1 cellular context compared by ENCODE assay signal in the genomic region with DNA sequence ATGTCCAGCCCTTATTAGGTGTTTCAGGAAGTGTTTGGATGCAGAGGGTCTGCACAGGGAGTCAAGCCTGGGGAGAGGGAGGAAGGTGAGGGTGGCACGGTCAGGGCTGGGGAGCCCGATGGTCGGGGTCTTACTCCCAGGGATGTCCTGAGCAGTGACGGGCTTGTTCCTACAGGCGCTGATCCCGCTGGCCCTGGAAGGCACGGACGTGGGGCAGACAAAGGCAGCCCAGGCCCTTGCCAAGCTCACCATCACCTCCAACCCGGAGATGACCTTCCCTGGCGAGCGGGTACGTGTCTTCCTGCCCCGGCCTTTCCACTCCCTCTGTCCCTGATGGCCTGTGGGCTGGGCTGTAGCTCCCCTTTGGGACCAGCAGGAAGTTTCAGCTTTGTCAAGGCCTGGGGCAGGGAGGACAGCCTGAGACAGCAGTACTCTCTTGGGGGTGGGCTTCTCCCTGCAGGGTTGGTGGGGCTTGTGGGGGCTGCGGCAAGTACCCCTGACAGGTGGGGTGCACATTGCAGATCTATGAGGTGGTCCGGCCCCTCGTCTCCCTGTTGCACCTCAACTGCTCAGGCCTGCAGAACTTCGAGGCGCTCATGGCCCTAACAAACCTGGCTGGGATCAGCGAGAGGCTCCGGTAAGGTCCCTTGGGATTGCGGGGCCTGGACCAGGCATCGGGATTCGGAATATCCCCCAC.
TF ChIP-seq lines count a peak whose summit lies in the region.

No MANE protein-coding gene starts in this region.

TF ChIP-seq in H1, 55 proteins besides CTCF, POLR2A, EP300 and RAD21:
- TF ChIP-seq ASH2L (IDR thresholded peaks at IDR 0.05; ENCODE audit: low read length): no peak
- TF ChIP-seq ZNF274 (IDR thresholded peaks at IDR 0.05; ENCODE audit: borderline replicate concordance, extremely low read depth, low read length): no peak
- TF ChIP-seq, protein P1, sequence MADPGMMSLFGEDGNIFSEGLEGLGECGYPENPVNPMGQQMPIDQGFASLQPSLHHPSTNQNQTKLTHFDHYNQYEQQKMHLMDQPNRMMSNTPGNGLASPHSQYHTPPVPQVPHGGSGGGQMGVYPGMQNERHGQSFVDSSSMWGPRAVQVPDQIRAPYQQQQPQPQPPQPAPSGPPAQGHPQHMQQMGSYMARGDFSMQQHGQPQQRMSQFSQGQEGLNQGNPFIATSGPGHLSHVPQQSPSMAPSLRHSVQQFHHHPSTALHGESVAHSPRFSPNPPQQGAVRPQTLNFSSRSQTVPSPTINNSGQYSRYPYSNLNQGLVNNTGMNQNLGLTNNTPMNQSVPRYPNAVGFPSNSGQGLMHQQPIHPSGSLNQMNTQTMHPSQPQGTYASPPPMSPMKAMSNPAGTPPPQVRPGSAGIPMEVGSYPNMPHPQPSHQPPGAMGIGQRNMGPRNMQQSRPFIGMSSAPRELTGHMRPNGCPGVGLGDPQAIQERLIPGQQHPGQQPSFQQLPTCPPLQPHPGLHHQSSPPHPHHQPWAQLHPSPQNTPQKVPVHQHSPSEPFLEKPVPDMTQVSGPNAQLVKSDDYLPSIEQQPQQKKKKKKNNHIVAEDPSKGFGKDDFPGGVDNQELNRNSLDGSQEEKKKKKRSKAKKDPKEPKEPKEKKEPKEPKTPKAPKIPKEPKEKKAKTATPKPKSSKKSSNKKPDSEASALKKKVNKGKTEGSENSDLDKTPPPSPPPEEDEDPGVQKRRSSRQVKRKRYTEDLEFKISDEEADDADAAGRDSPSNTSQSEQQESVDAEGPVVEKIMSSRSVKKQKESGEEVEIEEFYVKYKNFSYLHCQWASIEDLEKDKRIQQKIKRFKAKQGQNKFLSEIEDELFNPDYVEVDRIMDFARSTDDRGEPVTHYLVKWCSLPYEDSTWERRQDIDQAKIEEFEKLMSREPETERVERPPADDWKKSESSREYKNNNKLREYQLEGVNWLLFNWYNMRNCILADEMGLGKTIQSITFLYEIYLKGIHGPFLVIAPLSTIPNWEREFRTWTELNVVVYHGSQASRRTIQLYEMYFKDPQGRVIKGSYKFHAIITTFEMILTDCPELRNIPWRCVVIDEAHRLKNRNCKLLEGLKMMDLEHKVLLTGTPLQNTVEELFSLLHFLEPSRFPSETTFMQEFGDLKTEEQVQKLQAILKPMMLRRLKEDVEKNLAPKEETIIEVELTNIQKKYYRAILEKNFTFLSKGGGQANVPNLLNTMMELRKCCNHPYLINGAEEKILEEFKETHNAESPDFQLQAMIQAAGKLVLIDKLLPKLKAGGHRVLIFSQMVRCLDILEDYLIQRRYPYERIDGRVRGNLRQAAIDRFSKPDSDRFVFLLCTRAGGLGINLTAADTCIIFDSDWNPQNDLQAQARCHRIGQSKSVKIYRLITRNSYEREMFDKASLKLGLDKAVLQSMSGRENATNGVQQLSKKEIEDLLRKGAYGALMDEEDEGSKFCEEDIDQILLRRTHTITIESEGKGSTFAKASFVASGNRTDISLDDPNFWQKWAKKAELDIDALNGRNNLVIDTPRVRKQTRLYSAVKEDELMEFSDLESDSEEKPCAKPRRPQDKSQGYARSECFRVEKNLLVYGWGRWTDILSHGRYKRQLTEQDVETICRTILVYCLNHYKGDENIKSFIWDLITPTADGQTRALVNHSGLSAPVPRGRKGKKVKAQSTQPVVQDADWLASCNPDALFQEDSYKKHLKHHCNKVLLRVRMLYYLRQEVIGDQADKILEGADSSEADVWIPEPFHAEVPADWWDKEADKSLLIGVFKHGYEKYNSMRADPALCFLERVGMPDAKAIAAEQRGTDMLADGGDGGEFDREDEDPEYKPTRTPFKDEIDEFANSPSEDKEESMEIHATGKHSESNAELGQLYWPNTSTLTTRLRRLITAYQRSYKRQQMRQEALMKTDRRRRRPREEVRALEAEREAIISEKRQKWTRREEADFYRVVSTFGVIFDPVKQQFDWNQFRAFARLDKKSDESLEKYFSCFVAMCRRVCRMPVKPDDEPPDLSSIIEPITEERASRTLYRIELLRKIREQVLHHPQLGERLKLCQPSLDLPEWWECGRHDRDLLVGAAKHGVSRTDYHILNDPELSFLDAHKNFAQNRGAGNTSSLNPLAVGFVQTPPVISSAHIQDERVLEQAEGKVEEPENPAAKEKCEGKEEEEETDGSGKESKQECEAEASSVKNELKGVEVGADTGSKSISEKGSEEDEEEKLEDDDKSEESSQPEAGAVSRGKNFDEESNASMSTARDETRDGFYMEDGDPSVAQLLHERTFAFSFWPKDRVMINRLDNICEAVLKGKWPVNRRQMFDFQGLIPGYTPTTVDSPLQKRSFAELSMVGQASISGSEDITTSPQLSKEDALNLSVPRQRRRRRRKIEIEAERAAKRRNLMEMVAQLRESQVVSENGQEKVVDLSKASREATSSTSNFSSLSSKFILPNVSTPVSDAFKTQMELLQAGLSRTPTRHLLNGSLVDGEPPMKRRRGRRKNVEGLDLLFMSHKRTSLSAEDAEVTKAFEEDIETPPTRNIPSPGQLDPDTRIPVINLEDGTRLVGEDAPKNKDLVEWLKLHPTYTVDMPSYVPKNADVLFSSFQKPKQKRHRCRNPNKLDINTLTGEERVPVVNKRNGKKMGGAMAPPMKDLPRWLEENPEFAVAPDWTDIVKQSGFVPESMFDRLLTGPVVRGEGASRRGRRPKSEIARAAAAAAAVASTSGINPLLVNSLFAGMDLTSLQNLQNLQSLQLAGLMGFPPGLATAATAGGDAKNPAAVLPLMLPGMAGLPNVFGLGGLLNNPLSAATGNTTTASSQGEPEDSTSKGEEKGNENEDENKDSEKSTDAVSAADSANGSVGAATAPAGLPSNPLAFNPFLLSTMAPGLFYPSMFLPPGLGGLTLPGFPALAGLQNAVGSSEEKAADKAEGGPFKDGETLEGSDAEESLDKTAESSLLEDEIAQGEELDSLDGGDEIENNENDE (IDR thresholded peaks at IDR 0.05; ENCODE audit: insufficient replicate concordance, low read length): no peak
- TF ChIP-seq PHF8 (conservative IDR thresholded peaks at IDR 0.05; ENCODE audit: low read depth, low read length): no peak
- TF ChIP-seq GABPA (IDR thresholded peaks at IDR 0.05; ENCODE audit: borderline replicate concordance, insufficient read depth, low read length): no peak
- TF ChIP-seq, protein P2, sequence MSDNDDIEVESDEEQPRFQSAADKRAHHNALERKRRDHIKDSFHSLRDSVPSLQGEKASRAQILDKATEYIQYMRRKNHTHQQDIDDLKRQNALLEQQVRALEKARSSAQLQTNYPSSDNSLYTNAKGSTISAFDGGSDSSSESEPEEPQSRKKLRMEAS (IDR thresholded peaks at IDR 0.05): no peak
- TF ChIP-seq CREB1 (IDR thresholded peaks at IDR 0.05): no peak
- TF ChIP-seq HDAC2 (IDR thresholded peaks at IDR 0.05; ENCODE audit: borderline replicate concordance in 1 of 2, low read depth in 2 of 2, low read length in 2 of 2): no peak
- no peak for TF ChIP-seq BRCA1 (IDR thresholded peaks at IDR 0.05; ENCODE audit: low read depth, low read length)
- TF ChIP-seq POU5F1 (IDR thresholded peaks at IDR 0.05; ENCODE audit: low read depth, low read length): no peak
- no peak for TF ChIP-seq RFX5 (IDR thresholded peaks at IDR 0.05; ENCODE audit: borderline replicate concordance, low read depth, low read length)
- TF ChIP-seq TEAD4 (IDR thresholded peaks at IDR 0.05; ENCODE audit: low read depth, low read length): no peak
- no peak for TF ChIP-seq RBBP5 (IDR thresholded peaks at IDR 0.05; ENCODE audit: borderline replicate concordance, low read depth, low read length)
- TF ChIP-seq FOSL1 (IDR thresholded peaks at IDR 0.05; ENCODE audit: insufficient read depth, low read depth, low read length): no peak
- TF ChIP-seq RXRA (IDR thresholded peaks at IDR 0.05; ENCODE audit: insufficient read depth, low read depth, low read length): no peak
